8 cellular contexts compared by ENCODE assay signal in the genomic region with DNA sequence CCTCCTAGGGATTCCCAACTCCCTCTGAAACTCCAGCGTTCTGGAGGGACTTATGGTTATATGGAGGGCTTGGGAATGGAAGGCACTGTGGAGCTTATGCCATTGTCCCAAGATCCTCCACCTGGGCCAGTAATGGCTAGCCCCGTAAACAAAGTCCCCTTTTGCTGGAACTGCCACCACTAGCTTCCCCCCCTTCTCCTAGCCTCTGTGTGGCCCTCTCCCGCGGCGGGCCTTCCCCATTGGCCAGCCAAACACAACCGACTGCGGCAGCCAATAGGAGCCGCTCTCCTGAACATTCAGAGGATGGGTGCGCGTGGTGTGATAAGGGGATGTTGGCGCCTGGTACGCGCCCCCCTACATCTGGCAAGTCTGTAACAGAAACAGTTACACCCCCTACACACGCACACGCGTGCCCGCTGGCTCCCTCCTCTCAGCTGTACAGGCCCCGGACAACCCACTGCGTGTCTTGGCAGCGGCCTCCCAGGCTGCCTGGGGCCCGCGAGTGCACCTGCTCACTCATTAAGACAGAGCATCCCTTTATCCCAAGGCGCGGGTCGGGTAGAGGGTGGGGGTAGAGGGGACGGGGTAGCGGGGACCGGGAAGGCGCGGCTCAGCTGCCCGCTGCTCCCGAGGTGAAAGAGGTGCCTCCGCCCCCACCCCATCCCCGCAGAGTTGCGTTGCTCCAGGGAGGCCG. TPM values are rescaled to one million over a fixed set of nuclear protein-coding genes. Genes with fewer than 3 reads are reported as not detected.
DNase-seq lines count a peak whose midpoint lies in the region; ATAC-seq and TF ChIP-seq lines count a peak whose summit lies in the region.

No MANE protein-coding gene starts in this region.

- 60% methylated on average over 1 of the region's 36 CpGs; no CpG with 5 or more reads in 1 of the 2 experiments for WGBS in IMR-90 (ENCODE audit: extremely low coverage in 2 of 2, insufficient read length in 1 of 2), 2 experiments

- H4K20me1 ChIP-seq in IMR-90 (ENCODE audit: insufficient read depth, low read length) = no peaks in the 10 kb centered on the region

- H3K9me3 ChIP-seq in IMR-90 (ENCODE audit: control insufficient read depth, insufficient read depth, low read length) = no peaks in the 10 kb centered on the region
- H3K9me3 ChIP-seq in Peyer's patch = no peaks in the 10 kb centered on the region
- H3K9me3 ChIP-seq in cardiac muscle cell (ENCODE audit: low read depth) = no peaks in the 10 kb centered on the region

- no peak overlapping the region for H3K56ac ChIP-seq in IMR-90 (ENCODE audit: extremely low read depth, insufficient read depth, low read length)

- no peak for TF ChIP-seq RAD21 in IMR-90 (IDR thresholded peaks at IDR 0.05; ENCODE audit: low read length)

- H3K36me3 ChIP-seq in IMR-90 (ENCODE audit: control insufficient read depth, insufficient read depth, low read length) (no peaks in the 10 kb centered on the region), Peyer's patch (no peaks in the 10 kb centered on the region), cardiac muscle cell (no peaks in the 10 kb centered on the region)

- H2BK120ac ChIP-seq in IMR-90 (ENCODE audit: low read depth, low read length) = no peak overlapping the region

- peak; percentile 70 for ATAC-seq in GM21381 (IDR thresholded peaks at IDR 0.05; ENCODE audit: unreplicated experiment)
- ATAC-seq in IMR-90 (ENCODE audit: low read depth) = peak; percentile 25

- H2AFZ ChIP-seq in IMR-90 (replicated peaks; ENCODE audit: low read length, poor library complexity) = peak overlapping the region; percentile 87

- H3K4me1 ChIP-seq in IMR-90 (ENCODE audit: control insufficient read depth, insufficient read depth, low read length) (peaks cover 7% of the 10 kb centered on the region), Peyer's patch (peaks cover 0 to 4% (median 0%) of the 10 kb centered on the region in 4 donors), cardiac muscle cell (ENCODE audit: low read depth) (peaks cover 8% of the 10 kb centered on the region)

- H3K18ac ChIP-seq in IMR-90 (ENCODE audit: low read depth, low read length) = no peak overlapping the region

- peak; percentile 37 for DNase-seq in DMS114 treated with DMSO at 0.1 percent for 48 hours (lab: John Stamatoyannopoulos, UW; ENCODE audit: unreplicated experiment)
- DNase-seq in IMR-90 = no peak
- peak in 2 of 3 donors; percentile 73 to 75 for DNase-seq in Peyer's patch
- peak; percentile 6 to 42 (median 8) for DNase-seq in activated naive CD4-positive, alpha-beta T cell (lab: John Stamatoyannopoulos, UW)
- peak in 1 of 2 donors; percentile 49 for DNase-seq in cardiac muscle cell (ENCODE audit: low read depth in 1 of 2, low spot score in 1 of 2)
- peak; percentile 76 to 98 (median 82) for DNase-seq in posterior cingulate gyrus
- DNase-seq in RKO (ENCODE audit: low spot score) = no peak

- peak overlapping the region; percentile 44 to 64; a peak in 2 of 4 replicates for H4K8ac ChIP-seq in IMR-90 (ENCODE audit: low read depth in 2 of 2, low read length in 2 of 2)

- POLR2A ChIA-PET in IMR-90 (lab: Charles Lee; ENCODE audit: unreplicated experiment) = no interaction called here

- H3K4me2 ChIP-seq in IMR-90 (ENCODE audit: low read depth, low read length) = peak overlapping the region; percentile 65

- intact Hi-C loops in IMR-90 (cut with micrococcal nuclease) (loop anchor here (5.0 kb wide), 1 partner anchor 59 kb away; a partner anchor contains a TSS), posterior cingulate gyrus (cut with DNase I) (no loop called here)

- H2BK15ac ChIP-seq in IMR-90 (ENCODE audit: low read depth, low read length) = no peak overlapping the region

- 0 out of 4 replicates have a peak, but pooled peaks cover 0 to 7% of the 10 kb centered on the region in 2 experiments for H3K79me1 ChIP-seq in IMR-90 (ENCODE audit: low read depth in 1 of 2, low read length in 2 of 2)

- dilution Hi-C loops in IMR-90 (cut with HindIII; ENCODE audit: low sequenced_read_pairs, unreplicated experiment) = no loop called here

- in situ Hi-C loops in IMR-90 (cut with MboI; ENCODE audit: low sequenced_read_pairs) = no loop called here

- no peak overlapping the region for H2BK5ac ChIP-seq in IMR-90 (ENCODE audit: low read depth, low read length, poor library complexity, severe bottlenecking)

- H3K27ac ChIP-seq in IMR-90 (ENCODE audit: insufficient read depth, low read length) (no peak overlapping the region), Peyer's patch (peak overlapping the region in 3 of 4 donors; percentile 22 to 77 (median 62)), cardiac muscle cell (no peak overlapping the region)

- peaks cover 11% of the 10 kb centered on the region; the same call in 1 of the 2 replicates for H3K9me1 ChIP-seq in IMR-90 (ENCODE audit: insufficient read depth, low read length)

- peak overlapping the region; percentile 16; the same call in 1 of the 2 replicates for H3K9ac ChIP-seq in IMR-90 (ENCODE audit: low read depth, low read length)

- TF ChIP-seq POLR2A in IMR-90 (IDR thresholded peaks at IDR 0.05; ENCODE audit: low read depth, low read length) (no peak), Peyer's patch (IDR thresholded peaks at IDR 0.05) (no peak)

- H3K4ac ChIP-seq in IMR-90 (ENCODE audit: low read depth, low read length) = 0 out of 2 replicates have a peak overlapping the region, but pooled peaks have one; percentile 7

- no peak overlapping the region for H2BK20ac ChIP-seq in IMR-90 (ENCODE audit: low read depth, low read length)

- H2AK5ac ChIP-seq in IMR-90 (ENCODE audit: low read depth, low read length) = no peak overlapping the region

- no peak overlapping the region for H3K14ac ChIP-seq in IMR-90 (replicated peaks; ENCODE audit: low read depth, low read length)

- no peak overlapping the region for H4K91ac ChIP-seq in IMR-90 (ENCODE audit: insufficient read depth, low read depth, low read length)

- H3K4me3 ChIP-seq in IMR-90 (ENCODE audit: insufficient read depth, low read depth, low read length) (peak overlapping the region; percentile 42; the same call in 1 of the 2 replicates), Peyer's patch (peak overlapping the region; percentile 51 to 55 (median 54)), cardiac muscle cell (peak overlapping the region; percentile 35)

- no peak for TF ChIP-seq CTCF in IMR-90 (conservative IDR thresholded peaks at IDR 0.05; ENCODE audit: low read depth, low read length)
- TF ChIP-seq CTCF in Peyer's patch (IDR thresholded peaks at IDR 0.05) = no peak
- TF ChIP-seq CTCF in cardiac muscle cell (IDR thresholded peaks at IDR 0.05; ENCODE audit: low read depth, low read length) = no peak

- CTCF ChIA-PET in IMR-90 (lab: Yijun Ruan, JAX) = no interaction called here

- H3K27me3 ChIP-seq in IMR-90 (ENCODE audit: control insufficient read depth, insufficient read depth, low read length) = peaks cover 2% of the 10 kb centered on the region; the same call in 1 of the 2 replicates
- no peaks in the 10 kb centered on the region for H3K27me3 ChIP-seq in Peyer's patch
- no peaks in the 10 kb centered on the region for H3K27me3 ChIP-seq in cardiac muscle cell

- no TSS peak for BruUV-seq in IMR-90 (replicated peaks; lab: Mats Ljungman, UMichigan)

- no peak overlapping the region for H3K23ac ChIP-seq in IMR-90 (ENCODE audit: low read depth, low read length)

- H2AK9ac ChIP-seq in IMR-90 (replicated peaks; ENCODE audit: low read depth, low read length, poor library complexity) = peak overlapping the region; percentile 57

- H4K5ac ChIP-seq in IMR-90 (ENCODE audit: low read depth, low read length) = no peak overlapping the region

TF ChIP-seq in IMR-90, 13 proteins besides CTCF, POLR2A, EP300 and RAD21 (continues in another document):
- TF ChIP-seq BHLHE40 (IDR thresholded peaks at IDR 0.05; ENCODE audit: low read depth, low read length) = no peak
- TF ChIP-seq, protein P1, sequence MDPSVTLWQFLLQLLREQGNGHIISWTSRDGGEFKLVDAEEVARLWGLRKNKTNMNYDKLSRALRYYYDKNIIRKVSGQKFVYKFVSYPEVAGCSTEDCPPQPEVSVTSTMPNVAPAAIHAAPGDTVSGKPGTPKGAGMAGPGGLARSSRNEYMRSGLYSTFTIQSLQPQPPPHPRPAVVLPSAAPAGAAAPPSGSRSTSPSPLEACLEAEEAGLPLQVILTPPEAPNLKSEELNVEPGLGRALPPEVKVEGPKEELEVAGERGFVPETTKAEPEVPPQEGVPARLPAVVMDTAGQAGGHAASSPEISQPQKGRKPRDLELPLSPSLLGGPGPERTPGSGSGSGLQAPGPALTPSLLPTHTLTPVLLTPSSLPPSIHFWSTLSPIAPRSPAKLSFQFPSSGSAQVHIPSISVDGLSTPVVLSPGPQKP (IDR thresholded peaks at IDR 0.05; ENCODE audit: borderline replicate concordance, low read depth, low read length) = no peak
- no peak for TF ChIP-seq NFE2L2 (IDR thresholded peaks at IDR 0.05; ENCODE audit: low read depth, low read length)
- TF ChIP-seq RCOR1 (IDR thresholded peaks at IDR 0.05; ENCODE audit: insufficient replicate concordance, low read length) = no peak
- no peak for TF ChIP-seq CEBPB (IDR thresholded peaks at IDR 0.05; ENCODE audit: low read depth, low read length)
- no peak for TF ChIP-seq MAZ (IDR thresholded peaks at IDR 0.05; ENCODE audit: borderline replicate concordance, low read depth, low read length)
- TF ChIP-seq MAFK (IDR thresholded peaks at IDR 0.05; ENCODE audit: low read depth, low read length) = no peak
- TF ChIP-seq, protein P2, sequence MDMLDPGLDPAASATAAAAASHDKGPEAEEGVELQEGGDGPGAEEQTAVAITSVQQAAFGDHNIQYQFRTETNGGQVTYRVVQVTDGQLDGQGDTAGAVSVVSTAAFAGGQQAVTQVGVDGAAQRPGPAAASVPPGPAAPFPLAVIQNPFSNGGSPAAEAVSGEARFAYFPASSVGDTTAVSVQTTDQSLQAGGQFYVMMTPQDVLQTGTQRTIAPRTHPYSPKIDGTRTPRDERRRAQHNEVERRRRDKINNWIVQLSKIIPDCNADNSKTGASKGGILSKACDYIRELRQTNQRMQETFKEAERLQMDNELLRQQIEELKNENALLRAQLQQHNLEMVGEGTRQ (IDR thresholded peaks at IDR 0.05; ENCODE audit: low read depth, low read length) = no peak
- TF ChIP-seq CHD1 (IDR thresholded peaks at IDR 0.05; ENCODE audit: low read depth, low read length) = no peak

RNA-seq across cellular contexts. Expression of a gene that starts 0.9 kb away (rescaled TPM):
- 0.83 and 1.6 TPM in 2 replicates for total RNA-seq in IMR-90 (2012; rRNA removed)
- polyA plus RNA-seq in IMR-90 (2012; rRNA removed) = 1.4 and 1.8 TPM in 2 replicates
- polyA plus RNA-seq in IMR-90 (2012; cell fraction: cytosol; rRNA removed) = 0.80 and 1.6 TPM in 2 replicates
- polyA plus RNA-seq in IMR-90 (2012; cell fraction: nucleus; rRNA removed; ENCODE audit: low replicate concordance) = 0.38 and 1.1 TPM in 2 replicates
- total RNA-seq in Peyer's patch = 1 to 10 TPM in 1 of 4 donors, under 1 TPM in 2, not detected in 1; 0.67 to 1.3 (median 0.88) TPM
- 2.8 and 8.9 TPM in 2 replicates for total RNA-seq in cardiac muscle cell
- polyA plus RNA-seq in cardiac muscle cell = 1.9 and 7.2 TPM in 2 replicates

RNA-seq across cellular contexts. Expression of a gene that starts 5.3 kb away (rescaled TPM):
- 22.0 and 31.1 TPM in 2 replicates for total RNA-seq in IMR-90 (2012; rRNA removed)
- polyA plus RNA-seq in IMR-90 (2012; rRNA removed) = 25.0 and 27.4 TPM in 2 replicates
- 10.9 and 19.3 TPM in 2 replicates for polyA plus RNA-seq in IMR-90 (2012; cell fraction: cytosol; rRNA removed)
- polyA plus RNA-seq in IMR-90 (2012; cell fraction: nucleus; rRNA removed; ENCODE audit: low replicate concordance) = 3.6 and 15.7 TPM in 2 replicates
- 10 to 100 TPM; 16.5 to 44.9 (median 37.4) TPM for total RNA-seq in Peyer's patch
- 53.6 and 69.0 TPM in 2 replicates for total RNA-seq in cardiac muscle cell
- 126 and 184 TPM in 2 replicates for polyA plus RNA-seq in cardiac muscle cell

Comparison
In these comparisons a context has a peak if more than half of its experiments do, and no peak if none do; other contexts are left out.
1. DNase-seq: peak in DMS114 treated with DMSO at 0.1 percent for 48 hours (single experiment), Peyer's patch (2 of 3), activated naive CD4-positive, alpha-beta T cell (4 of 4) and posterior cingulate gyrus (10 of 10); none in IMR-90 (single experiment) and RKO (single experiment).
2. H3K27ac ChIP-seq: peak in Peyer's patch (3 of 4); none in IMR-90 (single experiment) and cardiac muscle cell (single experiment).
3. Peak in every context shown above with its lines, with median percentiles within 50 percentile points of each other: H3K4me3 ChIP-seq.